ENCODE assay signal across 8 cellular contexts in the genomic region with DNA sequence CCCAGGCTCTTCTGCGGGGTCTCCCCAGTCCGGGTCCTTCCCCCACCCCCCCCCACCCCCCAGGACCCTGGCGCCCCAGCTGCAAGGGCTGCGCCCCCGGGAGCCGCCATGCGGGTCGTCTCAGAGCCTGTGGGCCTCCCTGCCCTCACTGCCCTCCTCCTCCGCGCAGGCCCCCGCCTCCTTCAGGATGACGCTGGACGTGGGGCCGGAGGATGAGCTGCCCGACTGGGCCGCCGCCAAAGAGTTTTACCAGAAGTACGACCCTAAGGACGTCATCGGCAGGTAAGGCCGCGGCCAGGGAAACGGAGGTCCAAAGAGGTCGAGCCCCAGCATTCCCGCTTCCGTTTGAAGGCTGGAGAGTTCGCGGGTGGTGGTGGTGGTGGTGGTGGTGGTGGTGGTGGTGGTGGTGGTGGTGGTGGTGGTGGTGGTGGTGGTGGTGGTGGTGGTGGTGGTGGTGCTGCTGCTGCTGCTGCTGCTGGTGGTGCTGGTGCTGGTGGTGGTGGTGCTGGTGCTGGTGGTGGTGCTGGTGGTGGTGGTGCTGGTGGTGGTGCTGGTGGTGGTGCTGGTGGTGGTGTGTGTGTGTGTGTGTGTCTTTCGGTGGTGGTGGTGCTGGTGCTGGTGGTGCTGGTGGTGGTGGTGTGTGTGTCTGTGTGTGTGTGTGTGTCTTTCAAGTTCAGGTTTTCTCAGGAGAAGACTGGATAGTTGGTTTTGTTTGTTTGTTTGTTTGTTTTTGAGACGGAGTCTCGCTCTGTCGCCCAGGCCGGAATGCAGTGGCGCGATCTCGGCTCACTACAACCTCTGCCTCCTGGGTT. TPM values are rescaled to one million over a fixed set of nuclear protein-coding genes. Genes with fewer than 3 reads are reported as not detected.
DNase-seq lines count a peak whose midpoint lies in the region; ATAC-seq and TF ChIP-seq lines count a peak whose summit lies in the region.

No MANE protein-coding gene starts in this region.

- H2AFZ ChIP-seq in SK-N-SH (ENCODE audit: low read depth), result no peak overlapping the region

- no peaks in the 10 kb centered on the region for H3K9me2 ChIP-seq in SK-N-SH

- TF ChIP-seq POLR2A in tibial nerve (IDR thresholded peaks at IDR 0.05), result no peak

- H3K27me3 ChIP-seq in SK-N-SH (ENCODE audit: insufficient read depth) (no peaks in the 10 kb centered on the region), duodenal mucosa (ENCODE audit: control insufficient read depth in 1 of 2, insufficient read depth in 2 of 2, low read length in 2 of 2) (no peaks in the 10 kb centered on the region), lung (ENCODE audit: control insufficient read depth, insufficient read depth) (no peaks in the 10 kb centered on the region), tibial nerve (no peaks in the 10 kb centered on the region)

- peaks cover 19% of the 10 kb centered on the region for H3F3A ChIP-seq in SK-N-SH (replicated peaks; ENCODE audit: insufficient read depth)

- H3K27ac ChIP-seq in SK-N-SH (ENCODE audit: low read depth in 2 of 2, low read length in 1 of 2) (peak overlapping the region in 1 of 2 experiments; percentile 76; a peak in 2 of 4 replicates), duodenal mucosa (ENCODE audit: low read depth, low read length) (no peak overlapping the region), lung (ENCODE audit: low read depth in 1 of 2, low read length in 1 of 2) (peak overlapping the region; percentile 77 to 85), tibial nerve (peak overlapping the region; percentile 56 to 89 (median 86))

- WGBS in SK-N-SH (ENCODE audit: low lambda C conversion rate), result 18% methylated on average over 33 of the region's 36 CpGs
- WGBS in lung, 2 donors, result 14 to 23% methylated on average over 23 to 36 of the region's 36 CpGs
- WGBS in tibial nerve, 2 donors, result 16 to 17% methylated on average over 33 to 35 of the region's 36 CpGs

- H3K79me2 ChIP-seq in SK-N-SH (ENCODE audit: insufficient read depth), result peaks cover 21% of the 10 kb centered on the region

- DNase-seq in DMS 273 (lab: John Stamatoyannopoulos, UW; ENCODE audit: unreplicated experiment) (peak; percentile 58), DMS 273 treated with DMSO at 0.1 percent for 48 hours (lab: John Stamatoyannopoulos, UW) (no peak), HFF-Myc (ENCODE audit: extremely low read depth, low read depth) (no peak), SK-N-SH (peak; percentile 80), lung (ENCODE audit: low spot score) (no peak), tibial nerve (ENCODE audit: low spot score in 2 of 2) (no peak), NCI-H1105 (lab: John Stamatoyannopoulos, UW) (no peak)

- POLR2A ChIA-PET in SK-N-SH (lab: Yijun Ruan, JAX), result interaction anchor here (0.6 to 2.1 kb wide), 13 partner anchors 11 to 126 kb away, joined by 3 to 10 read pairs (median 5); a partner anchor contains a TSS

- H3K4me2 ChIP-seq in SK-N-SH, result peak overlapping the region; percentile 73; the same call in 1 of the 2 replicates

- H3K4me1 ChIP-seq in SK-N-SH (ENCODE audit: control insufficient read depth in 1 of 2, insufficient read depth in 2 of 2, low read depth in 1 of 2, low read length in 1 of 2) (peaks cover 5 to 8% of the 10 kb centered on the region in 2 experiments; a peak in 2 of 4 replicates), duodenal mucosa (ENCODE audit: control insufficient read depth in 1 of 2, insufficient read depth in 2 of 2, low read length in 2 of 2) (peaks cover 13 to 19% of the 10 kb centered on the region in 2 donors), lung (ENCODE audit: control insufficient read depth in 2 of 2, insufficient read depth in 2 of 2, low read length in 2 of 2) (peaks cover 3 to 4% of the 10 kb centered on the region in 2 donors), tibial nerve (peaks cover 0 to 22% (median 3%) of the 10 kb centered on the region in 4 donors)

- H3K9ac ChIP-seq in SK-N-SH, result peak overlapping the region; percentile 61; the same call in 1 of the 2 replicates
- peak overlapping the region in 1 of 2 donors; percentile 49 for H3K9ac ChIP-seq in duodenal mucosa (ENCODE audit: low read depth in 1 of 2, low read length in 2 of 2)

- CTCF ChIA-PET in SK-N-SH (lab: Yijun Ruan, JAX), result interaction anchor here (1.2 kb wide), 1 partner anchor 193 kb away, joined by 6 read pairs; no protein-coding TSS in a partner anchor

- H3K4me3 ChIP-seq in HFF-Myc (replicated peaks; ENCODE audit: low read depth, low read length) (peak overlapping the region; percentile 62), SK-N-SH (ENCODE audit: low read depth in 2 of 2, low read length in 1 of 2) (peak overlapping the region; percentile 69 to 74), duodenal mucosa (ENCODE audit: low read depth in 1 of 2, low read length in 2 of 2) (peak overlapping the region; percentile 66 to 82), lung (peak overlapping the region; percentile 73), tibial nerve (peak overlapping the region; percentile 74 to 98 (median 85))

- no peaks in the 10 kb centered on the region for H4K20me1 ChIP-seq in SK-N-SH (ENCODE audit: insufficient read depth)

- TF ChIP-seq EP300 in SK-N-SH (IDR thresholded peaks at IDR 0.05; ENCODE audit: borderline replicate concordance in 1 of 2, low read depth in 1 of 2, low read length in 1 of 2) (no peak), tibial nerve (IDR thresholded peaks at IDR 0.05) (no peak)

- H3K36me3 ChIP-seq in SK-N-SH (replicated peaks in 1 of 2; ENCODE audit: control insufficient read depth in 1 of 2, insufficient read depth in 2 of 2, low read length in 1 of 2), result peaks cover 12 to 36% of the 10 kb centered on the region in 2 experiments
- peaks cover 13 to 41% of the 10 kb centered on the region in 2 donors for H3K36me3 ChIP-seq in duodenal mucosa (ENCODE audit: control insufficient read depth in 1 of 2, insufficient read depth in 2 of 2, low read length in 2 of 2)
- H3K36me3 ChIP-seq in lung (ENCODE audit: control insufficient read depth in 2 of 2, insufficient read depth in 2 of 2, low read length in 2 of 2), result peaks cover 5 to 17% of the 10 kb centered on the region in 2 donors
- peaks cover 0 to 48% (median 17%) of the 10 kb centered on the region in 3 donors for H3K36me3 ChIP-seq in tibial nerve

- H3K9me3 ChIP-seq in SK-N-SH (no peaks in the 10 kb centered on the region), duodenal mucosa (ENCODE audit: control insufficient read depth in 1 of 2, low read length in 2 of 2) (no peaks in the 10 kb centered on the region), lung (ENCODE audit: control insufficient read depth in 2 of 2, insufficient read depth in 1 of 2, low read length in 1 of 2) (no peaks in the 10 kb centered on the region), tibial nerve (no peaks in the 10 kb centered on the region)

- peak; percentile 5 for ATAC-seq in lung (ENCODE audit: insufficient read depth, low FRiP score)

- no peak for TF ChIP-seq CTCF in HFF-Myc (IDR thresholded peaks at IDR 0.05; ENCODE audit: low read depth, low read length, missing control alignments)
- TF ChIP-seq CTCF in SK-N-SH (IDR thresholded peaks at IDR 0.05), result no peak
- TF ChIP-seq CTCF in lung (IDR thresholded peaks at IDR 0.05; ENCODE audit: control extremely low read depth, extremely low read depth), result no peak
- TF ChIP-seq CTCF in tibial nerve (IDR thresholded peaks at IDR 0.05), result no peak

- TF ChIP-seq RAD21 in SK-N-SH (IDR thresholded peaks at IDR 0.05; ENCODE audit: low read length), result no peak

TF ChIP-seq in SK-N-SH, 30 proteins besides CTCF, POLR2A, EP300 and RAD21 (continues in another document):
- TF ChIP-seq, protein P1, sequence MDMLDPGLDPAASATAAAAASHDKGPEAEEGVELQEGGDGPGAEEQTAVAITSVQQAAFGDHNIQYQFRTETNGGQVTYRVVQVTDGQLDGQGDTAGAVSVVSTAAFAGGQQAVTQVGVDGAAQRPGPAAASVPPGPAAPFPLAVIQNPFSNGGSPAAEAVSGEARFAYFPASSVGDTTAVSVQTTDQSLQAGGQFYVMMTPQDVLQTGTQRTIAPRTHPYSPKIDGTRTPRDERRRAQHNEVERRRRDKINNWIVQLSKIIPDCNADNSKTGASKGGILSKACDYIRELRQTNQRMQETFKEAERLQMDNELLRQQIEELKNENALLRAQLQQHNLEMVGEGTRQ (IDR thresholded peaks at IDR 0.05; ENCODE audit: borderline replicate concordance, low read depth, low read length), result no peak
- TF ChIP-seq JUND (IDR thresholded peaks at IDR 0.05) (no peak), SMC3 (IDR thresholded peaks at IDR 0.05; ENCODE audit: low read depth, low read length) (no peak), RFX5 (IDR thresholded peaks at IDR 0.05; ENCODE audit: low read length) (no peak), FOXM1 (IDR thresholded peaks at IDR 0.05; ENCODE audit: low read depth) (no peak)

RNA-seq across cellular contexts. Expression of a gene that starts 0.6 kb away (rescaled TPM):
- 45.8 and 54.2 TPM in 2 replicates for polyA plus RNA-seq in SK-N-SH (2012; rRNA removed)
- polyA plus RNA-seq in SK-N-SH (2012; cell fraction: cytosol; rRNA removed), result 17.3 and 21.5 TPM in 2 replicates
- 194 and 207 TPM in 2 replicates for polyA plus RNA-seq in SK-N-SH (2012; cell fraction: nucleus; rRNA removed)
- 10 to 100 TPM; 12.2 to 35.2 TPM for total RNA-seq in lung
- 10 to 100 TPM; 28.1 to 37.4 TPM for polyA plus RNA-seq in lung
- 10 to 100 TPM; 29.9 to 46.2 (median 33.3) TPM for total RNA-seq in tibial nerve

RNA-seq across cellular contexts. Expression of a gene that starts 13.0 kb away (rescaled TPM):
- polyA plus RNA-seq in SK-N-SH (2012; rRNA removed) (28.4 and 36.5 TPM in 2 replicates), lung (10 to 100 TPM; 13.8 to 19.7 TPM)
- polyA plus RNA-seq in SK-N-SH (2012; cell fraction: cytosol; rRNA removed), result 7.2 and 10.3 TPM in 2 replicates
- polyA plus RNA-seq in SK-N-SH (2012; cell fraction: nucleus; rRNA removed), result 230 and 287 TPM in 2 replicates
- total RNA-seq in lung (10 to 100 TPM in 1 of 2 donors, 1 to 10 TPM in 1; 7.3 to 29.5 TPM), tibial nerve (10 to 100 TPM in 1 of 4 donors, 1 to 10 TPM in 3; 3.7 to 12.6 (median 8.2) TPM)

RNA-seq across cellular contexts. Expression of a gene that starts 13.3 kb away (rescaled TPM):
- polyA plus RNA-seq in SK-N-SH (2012; rRNA removed), result 49.8 and 57.3 TPM in 2 replicates
- polyA plus RNA-seq in SK-N-SH (2012; cell fraction: cytosol; rRNA removed), result 28.3 and 31.2 TPM in 2 replicates
- 87.3 and 103 TPM in 2 replicates for polyA plus RNA-seq in SK-N-SH (2012; cell fraction: nucleus; rRNA removed)
- total RNA-seq in lung, result 100 to 1,000 TPM in 1 of 2 donors, 10 to 100 TPM in 1; 77.6 to 103 TPM
- polyA plus RNA-seq in lung, result 10 to 100 TPM; 54.1 to 80.4 TPM
- total RNA-seq in tibial nerve, result 100 to 1,000 TPM in 1 of 4 donors, 10 to 100 TPM in 3; 71.7 to 127 (median 91.5) TPM

RNA-seq across cellular contexts. Expression of a gene that starts 38.2 kb away (rescaled TPM):
- 4.7 and 5.1 TPM in 2 replicates for polyA plus RNA-seq in SK-N-SH (2012; rRNA removed)
- 3.3 and 4.3 TPM in 2 replicates for polyA plus RNA-seq in SK-N-SH (2012; cell fraction: cytosol; rRNA removed)
- polyA plus RNA-seq in SK-N-SH (2012; cell fraction: nucleus; rRNA removed), result 9.0 TPM in 2 replicates
- 10 to 100 TPM; 10.1 to 16.3 TPM for total RNA-seq in lung
- polyA plus RNA-seq in lung, result 1 to 10 TPM; 5.7 to 8.0 TPM
- total RNA-seq in tibial nerve, result 10 to 100 TPM; 14.7 to 22.2 (median 17.1) TPM

RNA-seq across cellular contexts. Expression of a gene that starts 49.9 kb away (rescaled TPM):
- polyA plus RNA-seq in SK-N-SH (2012; rRNA removed) (3.7 and 5.6 TPM in 2 replicates), lung (10 to 100 TPM; 13.4 to 16.7 TPM)
- polyA plus RNA-seq in SK-N-SH (2012; cell fraction: cytosol; rRNA removed), result 2.1 and 4.3 TPM in 2 replicates
- 8.1 and 12.8 TPM in 2 replicates for polyA plus RNA-seq in SK-N-SH (2012; cell fraction: nucleus; rRNA removed)
- total RNA-seq in lung (10 to 100 TPM; 45.9 to 61.0 TPM), tibial nerve (10 to 100 TPM; 17.2 to 42.6 (median 31.0) TPM)

Comparison
In these comparisons a context has a peak if more than half of its experiments do, and no peak if none do; other contexts are left out.
1. DNase-seq: peak in DMS 273 (single experiment) and SK-N-SH (single experiment); none in DMS 273 treated with DMSO at 0.1 percent for 48 hours (single experiment), HFF-Myc (single experiment), lung (single experiment), tibial nerve (0 of 2) and NCI-H1105 (single experiment).
2. Peak in every context shown above with its lines, with median percentiles within 50 percentile points of each other: H3K4me3 ChIP-seq.